ENCODE assay signal across 2 cellular contexts in genomic region chr2:167187910-167188595, GRCh38.
TF ChIP-seq lines count a peak whose summit lies in the region.

No MANE protein-coding gene starts in this region.

TF ChIP-seq in SK-N-SH, 30 proteins besides CTCF, POLR2A, EP300 and RAD21 (continued from another document):
- peak; percentile 35 for TF ChIP-seq PBX3 (IDR thresholded peaks at IDR 0.05)

TF ChIP-seq in SK-N-SH treated with all-trans-retinoic acid at 6 μM for 48 hours, 23 proteins besides CTCF, POLR2A, EP300 and RAD21 (continued from another document):
- TF ChIP-seq ZFP3 (CRISPR knock-in tag; IDR thresholded peaks at IDR 0.05) (no peak), PATZ1 (CRISPR knock-in tag; IDR thresholded peaks at IDR 0.05; ENCODE audit: borderline replicate concordance) (no peak), ZC3H10 (CRISPR knock-in tag; IDR thresholded peaks at IDR 0.05) (no peak), TOX (CRISPR knock-in tag; IDR thresholded peaks at IDR 0.05; ENCODE audit: borderline replicate concordance) (no peak), OSR1 (CRISPR knock-in tag; IDR thresholded peaks at IDR 0.05) (no peak), BACH2 (CRISPR knock-in tag; IDR thresholded peaks at IDR 0.05; ENCODE audit: borderline replicate concordance) (no peak), PPARA (CRISPR knock-in tag; IDR thresholded peaks at IDR 0.05; ENCODE audit: borderline replicate concordance) (no peak), RARB (CRISPR knock-in tag; IDR thresholded peaks at IDR 0.05) (no peak)
